In genomic region chr15:89317188-89317720, GRCh38 we compare ENCODE assay signal across 22 cellular contexts. TPM values are rescaled to one million over a fixed set of nuclear protein-coding genes. Genes with fewer than 3 reads are reported as not detected.
DNase-seq lines count a peak whose midpoint lies in the region; ATAC-seq, FAIRE-seq and TF ChIP-seq lines count a peak whose summit lies in the region.
"Had no signal": no experiment of that assay in that cellular context is flagged by ENCODE, and none has a peak within 500 bp of the region (broad histone marks: within the 10 kb centered on the region; RNA-seq: fewer than 3 reads in every experiment).

No MANE protein-coding gene starts in this region.

- H3K36me3 ChIP-seq in CD8-positive, alpha-beta T cell (ENCODE audit: insufficient read depth, low read length): peaks cover 62% of the 10 kb centered on the region
- peaks cover 34 to 52% of the 10 kb centered on the region in 2 experiments for H3K36me3 ChIP-seq in endothelial cell of umbilical vein (ENCODE audit: control insufficient read depth in 2 of 2, extremely low read depth in 1 of 2, insufficient read depth in 2 of 2, low read length in 2 of 2)
- H3K36me3 ChIP-seq in mucosa of descending colon (ENCODE audit: low read depth): peaks cover 22% of the 10 kb centered on the region

- H4K20me1 ChIP-seq in endothelial cell of umbilical vein (replicated peaks; ENCODE audit: control insufficient read depth, extremely low read depth, insufficient read depth, low read length): no peaks in the 10 kb centered on the region

- TF ChIP-seq POLR2A in endothelial cell of umbilical vein (IDR thresholded peaks at IDR 0.05; ENCODE audit: low read depth, low read length): no peak

- TF ChIP-seq CTCF in CD8-positive, alpha-beta T cell (IDR thresholded peaks at IDR 0.05): no peak
- TF ChIP-seq CTCF in endothelial cell of umbilical vein (IDR thresholded peaks at IDR 0.05; ENCODE audit: extremely low read depth in 1 of 2, insufficient read depth in 1 of 2, low read depth in 1 of 2, low read length in 2 of 2) (no peak), mucosa of descending colon (IDR thresholded peaks at IDR 0.05) (no peak)

- peak overlapping the region; percentile 85 for H3K27ac Mint-ChIP-seq in activated CD4-positive, alpha-beta T cell treated with anti-CD3 and anti-CD28 coated beads for 36 hours
- H3K27ac Mint-ChIP-seq in CD8-positive, alpha-beta T cell: peak overlapping the region; percentile 64
- H3K27ac Mint-ChIP-seq in activated T-helper 1 cell treated with anti-CD3 and anti-CD28 coated beads, Interleukin-12 subunit alpha, Interleukin-12 subunit beta, Interleukin-2, Interleukin-4 antibody, amounts not matched to agents 30 ng/mL and 10 ng/mL and 1 ng/mL, durations not matched to agents 14 hours and 24 hours and 36 hours: peak overlapping the region; percentile 73
- H3K27ac Mint-ChIP-seq: dendritic cell treated with granulocyte-macrophage colony-stimulating factor and Interleukin-4, amounts not matched to agents 40 ng/mL and 50 ng/mL, for 4 days had no signal

- peaks cover 26% of the 10 kb centered on the region for H3K4me1 Mint-ChIP-seq in activated CD4-positive, alpha-beta T cell treated with anti-CD3 and anti-CD28 coated beads for 36 hours
- H3K4me1 Mint-ChIP-seq in CD8-positive, alpha-beta T cell (ENCODE audit: low read depth): peaks cover 11% of the 10 kb centered on the region
- peaks cover 33% of the 10 kb centered on the region for H3K4me1 Mint-ChIP-seq in activated T-helper 1 cell treated with anti-CD3 and anti-CD28 coated beads, Interleukin-12 subunit alpha, Interleukin-12 subunit beta, Interleukin-2, Interleukin-4 antibody, amounts not matched to agents 30 ng/mL and 10 ng/mL and 1 ng/mL, durations not matched to agents 14 hours and 24 hours and 36 hours (ENCODE audit: low read depth)

- no peaks in the 10 kb centered on the region for H3K27me3 ChIP-seq in CD8-positive, alpha-beta T cell (ENCODE audit: insufficient read depth, low read length)
- H3K27me3 ChIP-seq in endothelial cell of umbilical vein (ENCODE audit: control insufficient read depth in 2 of 2, insufficient read depth in 2 of 2, low read length in 2 of 2): no peaks in the 10 kb centered on the region
- H3K27me3 ChIP-seq: BE2C, cardiac muscle cell had no signal

- no peaks in the 10 kb centered on the region for H3K9me1 ChIP-seq in endothelial cell of umbilical vein (replicated peaks; ENCODE audit: control insufficient read depth, extremely low read depth, insufficient read depth, low read length)

- POLR2A ChIA-PET in activated CD4-positive, alpha-beta T cell treated with anti-CD3 and anti-CD28 coated beads for 36 hours (lab: Charles Lee): no interaction called here
- POLR2A ChIA-PET in CD8-positive, alpha-beta T cell (lab: Charles Lee): interaction anchor here (1.4 kb wide), 1 partner anchor 12 kb away, joined by 3 read pairs; no protein-coding TSS in a partner anchor
- POLR2A ChIA-PET in endothelial cell of umbilical vein (lab: Charles Lee): no interaction called here

- peak; percentile 28 for ATAC-seq in activated CD4-positive, alpha-beta T cell treated with anti-CD3 and anti-CD28 coated beads for 36 hours
- ATAC-seq in CD8-positive, alpha-beta T cell: no peak
- no peak for ATAC-seq in mucosa of descending colon

- intact Hi-C loops in activated CD4-positive, alpha-beta T cell treated with anti-CD3 and anti-CD28 coated beads for 36 hours (cut with DNase I, micrococcal nuclease): loop anchor here in 1 of 2 experiments (5.0 kb wide), 1 partner anchor 50 kb away; no protein-coding TSS in a partner anchor
- intact Hi-C loops in CD8-positive, alpha-beta T cell (cut with DNase I, micrococcal nuclease): loop anchor here in 1 of 2 experiments (10.0 kb wide), 1 partner anchor 112 kb away; no protein-coding TSS in a partner anchor
- intact Hi-C loops in activated T-helper 1 cell treated with anti-CD3 and anti-CD28 coated beads, Interleukin-12 subunit alpha, Interleukin-12 subunit beta, Interleukin-2, Interleukin-4 antibody, amounts not matched to agents 30 ng/mL and 10 ng/mL and 1 ng/mL, durations not matched to agents 14 hours and 24 hours and 36 hours (cut with micrococcal nuclease): loop anchor here (5.0 kb wide), 2 partner anchors 50 to 110 kb away; no protein-coding TSS in a partner anchor
- intact Hi-C loops in endothelial cell of umbilical vein (cut with micrococcal nuclease) (no loop called here), mucosa of descending colon (cut with DNase I, micrococcal nuclease) (no loop called here)

- CTCF ChIA-PET in activated CD4-positive, alpha-beta T cell treated with anti-CD3 and anti-CD28 coated beads for 36 hours (lab: Charles Lee): interaction anchor here (0.5 to 1.6 kb wide), 4 partner anchors 9 to 103 kb away, joined by 3 to 4 read pairs (median 3); no protein-coding TSS in a partner anchor
- CTCF ChIA-PET in CD8-positive, alpha-beta T cell (lab: Charles Lee): interaction anchor here (1.2 to 1.8 kb wide), 2 partner anchors 15 to 111 kb away, joined by 3 to 6 read pairs; no protein-coding TSS in a partner anchor
- CTCF ChIA-PET in endothelial cell of umbilical vein (lab: Charles Lee): interaction anchor here (0.9 to 2.1 kb wide), 4 partner anchors 10 to 111 kb away, joined by 3 to 7 read pairs (median 5); no protein-coding TSS in a partner anchor

- H3K4me2 ChIP-seq in endothelial cell of umbilical vein (ENCODE audit: insufficient read depth, low read length): no peak overlapping the region
- H3K4me2 ChIP-seq: PC-9 had no signal

- in situ Hi-C loops in ACHN (cut with HindIII; ENCODE audit: low pct_ligation_motif_present, low pct_unique_long_range_greater_than_20kb, low sequenced_read_pairs): no loop called here

- dilution Hi-C loops in endothelial cell of umbilical vein (cut with MboI; ENCODE audit: extremely low pct_ligation_motif_present, low sequenced_read_pairs): no loop called here

- DNase-seq in activated CD4-positive, alpha-beta T cell treated with anti-CD3 and anti-CD28 coated beads for 36 hours: no peak
- no peak for DNase-seq in activated CD4-positive, alpha-beta T cell treated with anti-CD3 and anti-CD28 coated beads, Interleukin-2, amount 50 U/mL, for 1 hour
- DNase-seq in CD8-positive, alpha-beta T cell: no peak
- no peak for DNase-seq in activated T-helper 1 cell treated with anti-CD3 and anti-CD28 coated beads, Interleukin-12 subunit alpha, Interleukin-12 subunit beta, Interleukin-2, Interleukin-4 antibody, amounts not matched to agents 30 ng/mL and 10 ng/mL and 1 ng/mL, durations not matched to agents 14 hours and 24 hours and 36 hours (ENCODE audit: low spot score)
- DNase-seq in endothelial cell of umbilical vein (ENCODE audit: low read depth, low spot score): peak; percentile 45
- DNase-seq in mucosa of descending colon: no peak
- no peak for DNase-seq in NCI-H345 (lab: John Stamatoyannopoulos, UW)
- DNase-seq in ACHN: no peak
- DNase-seq: activated CD8-positive, alpha-beta memory T cell treated with anti-CD3 and anti-CD28 coated beads for 24 hours; anterior cingulate cortex; BE2C; kidney glomerular epithelial cell; mammary epithelial cell; NCI-H1105; NCI-H2081 treated with DMSO at 0.1 percent for 48 hours; PC-9; stimulated activated CD4-positive, alpha-beta T cell treated with anti-CD3 and anti-CD28 coated beads, Interleukin-2, amount 100 ng/mL, for 48 hours; T-helper 1 cell; trophoblast cell had no signal

- no peaks in the 10 kb centered on the region for H3K27me3 Mint-ChIP-seq in activated CD4-positive, alpha-beta T cell treated with anti-CD3 and anti-CD28 coated beads for 36 hours
- H3K27me3 Mint-ChIP-seq in CD8-positive, alpha-beta T cell (ENCODE audit: low read depth): no peaks in the 10 kb centered on the region
- no peaks in the 10 kb centered on the region for H3K27me3 Mint-ChIP-seq in activated T-helper 1 cell treated with anti-CD3 and anti-CD28 coated beads, Interleukin-12 subunit alpha, Interleukin-12 subunit beta, Interleukin-2, Interleukin-4 antibody, amounts not matched to agents 30 ng/mL and 10 ng/mL and 1 ng/mL, durations not matched to agents 14 hours and 24 hours and 36 hours (ENCODE audit: insufficient read depth)
- H3K27me3 Mint-ChIP-seq: dendritic cell treated with granulocyte-macrophage colony-stimulating factor and Interleukin-4, amounts not matched to agents 40 ng/mL and 50 ng/mL, for 4 days had no signal

- BruUV-seq in endothelial cell of umbilical vein (replicated peaks; lab: Mats Ljungman, UMichigan): no TSS peak

- H3K4me3 ChIP-seq in CD8-positive, alpha-beta T cell (ENCODE audit: low read depth, low read length): no peak overlapping the region
- H3K4me3 ChIP-seq in endothelial cell of umbilical vein (replicated peaks in 1 of 3; ENCODE audit: insufficient read depth in 1 of 3, low read depth in 1 of 3, low read length in 3 of 3): no peak overlapping the region
- no peak overlapping the region for H3K4me3 ChIP-seq in mucosa of descending colon
- H3K4me3 ChIP-seq: cardiac muscle cell, PC-9 had no signal

- no peak overlapping the region for H3K4me3 Mint-ChIP-seq in activated CD4-positive, alpha-beta T cell treated with anti-CD3 and anti-CD28 coated beads for 36 hours
- H3K4me3 Mint-ChIP-seq in CD8-positive, alpha-beta T cell: no peak overlapping the region
- H3K4me3 Mint-ChIP-seq in activated T-helper 1 cell treated with anti-CD3 and anti-CD28 coated beads, Interleukin-12 subunit alpha, Interleukin-12 subunit beta, Interleukin-2, Interleukin-4 antibody, amounts not matched to agents 30 ng/mL and 10 ng/mL and 1 ng/mL, durations not matched to agents 14 hours and 24 hours and 36 hours: no peak overlapping the region
- H3K4me3 Mint-ChIP-seq: dendritic cell treated with granulocyte-macrophage colony-stimulating factor and Interleukin-4, amounts not matched to agents 40 ng/mL and 50 ng/mL, for 4 days had no signal

- no peaks in the 10 kb centered on the region for H3K4me1 ChIP-seq in CD8-positive, alpha-beta T cell (ENCODE audit: insufficient read depth, low read length)
- H3K4me1 ChIP-seq in endothelial cell of umbilical vein (ENCODE audit: control insufficient read depth, extremely low read depth, insufficient read depth, low read length) (peaks cover 27% of the 10 kb centered on the region), mucosa of descending colon (ENCODE audit: low read depth) (no peaks in the 10 kb centered on the region)
- H3K4me1 ChIP-seq: BE2C had no signal

- no peak overlapping the region for H3K27ac ChIP-seq in CD8-positive, alpha-beta T cell (ENCODE audit: low read depth, low read length)
- H3K27ac ChIP-seq in endothelial cell of umbilical vein (ENCODE audit: insufficient read depth, low read depth, low read length): peak overlapping the region; percentile 25
- H3K27ac ChIP-seq: HL-60, PC-9 had no signal

- H3K9ac ChIP-seq in endothelial cell of umbilical vein (replicated peaks; ENCODE audit: extremely low read depth, insufficient read depth, low read length): no peak overlapping the region

- H3K9me3 Mint-ChIP-seq in activated CD4-positive, alpha-beta T cell treated with anti-CD3 and anti-CD28 coated beads for 36 hours (ENCODE audit: low read depth): no peaks in the 10 kb centered on the region
- H3K9me3 Mint-ChIP-seq in CD8-positive, alpha-beta T cell: no peaks in the 10 kb centered on the region
- H3K9me3 Mint-ChIP-seq in activated T-helper 1 cell treated with anti-CD3 and anti-CD28 coated beads, Interleukin-12 subunit alpha, Interleukin-12 subunit beta, Interleukin-2, Interleukin-4 antibody, amounts not matched to agents 30 ng/mL and 10 ng/mL and 1 ng/mL, durations not matched to agents 14 hours and 24 hours and 36 hours: no peaks in the 10 kb centered on the region
- H3K9me3 Mint-ChIP-seq: dendritic cell treated with granulocyte-macrophage colony-stimulating factor and Interleukin-4, amounts not matched to agents 40 ng/mL and 50 ng/mL, for 4 days had no signal

- peaks cover 67% of the 10 kb centered on the region for H3K36me3 Mint-ChIP-seq in activated CD4-positive, alpha-beta T cell treated with anti-CD3 and anti-CD28 coated beads for 36 hours (ENCODE audit: low read depth)
- peaks cover 88% of the 10 kb centered on the region for H3K36me3 Mint-ChIP-seq in CD8-positive, alpha-beta T cell
- peaks cover 66% of the 10 kb centered on the region for H3K36me3 Mint-ChIP-seq in activated T-helper 1 cell treated with anti-CD3 and anti-CD28 coated beads, Interleukin-12 subunit alpha, Interleukin-12 subunit beta, Interleukin-2, Interleukin-4 antibody, amounts not matched to agents 30 ng/mL and 10 ng/mL and 1 ng/mL, durations not matched to agents 14 hours and 24 hours and 36 hours (ENCODE audit: low read depth)

- peak; percentile 44 for FAIRE-seq in endothelial cell of umbilical vein (lab: Jason Lieb, UNC)

- no peaks in the 10 kb centered on the region for H3K9me3 ChIP-seq in CD8-positive, alpha-beta T cell (ENCODE audit: low read length)
- no peaks in the 10 kb centered on the region for H3K9me3 ChIP-seq in endothelial cell of umbilical vein (replicated peaks; ENCODE audit: control insufficient read depth, insufficient read depth, low read length)
- H3K9me3 ChIP-seq in mucosa of descending colon: no peaks in the 10 kb centered on the region
- H3K9me3 ChIP-seq: BE2C had no signal

- no peak overlapping the region for H2AFZ ChIP-seq in endothelial cell of umbilical vein (ENCODE audit: low read depth, low read length)
- H2AFZ ChIP-seq: PC-9 had no signal

- H3K79me2 ChIP-seq in endothelial cell of umbilical vein (ENCODE audit: control insufficient read depth, insufficient read depth, low read length): peaks cover 2% of the 10 kb centered on the region

RNA-seq across cellular contexts. Expression of gene POLG, which starts 17.4 kb away (rescaled TPM):
- total RNA-seq in activated CD4-positive, alpha-beta T cell treated with anti-CD3 and anti-CD28 coated beads for 36 hours: 10 to 100 TPM; 63.2 to 80.4 TPM
- total RNA-seq in CD8-positive, alpha-beta T cell: 100 to 1,000 TPM; 147 to 158 TPM
- 116 and 134 TPM in 2 replicates for total RNA-seq in activated T-helper 1 cell treated with anti-CD3 and anti-CD28 coated beads, Interleukin-12 subunit alpha, Interleukin-12 subunit beta, Interleukin-2, Interleukin-4 antibody, amounts not matched to agents 30 ng/mL and 10 ng/mL and 1 ng/mL, durations not matched to agents 14 hours and 24 hours and 36 hours
- total RNA-seq in endothelial cell of umbilical vein (77.7 and 79.4 TPM in 2 replicates), mucosa of descending colon (10 to 100 TPM; 59.4 to 73.7 (median 66.0) TPM)
- polyA plus RNA-seq in endothelial cell of umbilical vein: 33.8 and 36.6 TPM in 2 replicates
- 24.9 and 27.4 TPM in 2 replicates for polyA plus RNA-seq in endothelial cell of umbilical vein (2011; cell fraction: cytosol; rRNA removed)
- 236 and 246 TPM in 2 replicates for polyA plus RNA-seq in endothelial cell of umbilical vein (2011; cell fraction: nucleus; rRNA removed)
- 53.5 and 54.2 TPM in 2 replicates for polyA plus RNA-seq in endothelial cell of umbilical vein (2012)
- 74.4 and 77.4 TPM in 2 replicates for polyA minus RNA-seq in endothelial cell of umbilical vein
- polyA minus RNA-seq in endothelial cell of umbilical vein (2011; cell fraction: cytosol; rRNA and poly(A)+ RNA removed): 24.2 TPM
- polyA minus RNA-seq in endothelial cell of umbilical vein (2011; cell fraction: nucleus; rRNA and poly(A)+ RNA removed): 61.2 and 82.9 TPM in 2 replicates
